10 cellular contexts compared by ENCODE assay signal in the genomic region with DNA sequence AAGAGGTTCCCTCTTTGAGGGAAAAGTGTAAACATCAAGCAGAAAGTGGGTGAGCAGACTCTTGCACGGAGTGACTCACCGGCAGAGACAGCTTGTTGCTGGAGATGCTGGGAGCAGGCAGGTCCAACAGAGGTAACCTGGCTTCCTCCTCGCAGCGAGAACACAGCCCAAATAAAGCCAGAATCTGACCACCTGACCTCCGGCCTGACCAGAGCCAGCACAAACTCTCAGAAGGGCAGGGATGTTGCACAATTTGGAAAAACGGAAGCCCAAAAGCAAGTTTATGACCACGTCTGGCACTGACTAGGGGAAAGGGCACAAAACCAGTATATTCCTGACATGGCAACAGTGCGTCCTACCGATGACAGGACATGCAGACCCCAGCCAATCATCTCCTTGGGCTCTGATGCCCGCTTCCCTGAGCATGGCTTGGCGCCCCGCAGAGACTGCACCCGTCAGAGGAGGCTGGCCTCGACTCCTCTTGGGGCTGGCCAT. TPM values are rescaled to one million over a fixed set of nuclear protein-coding genes. Genes with fewer than 3 reads are reported as not detected.
DNase-seq lines count a peak whose midpoint lies in the region; ATAC-seq, FAIRE-seq and TF ChIP-seq lines count a peak whose summit lies in the region.
"Had no signal": no experiment of that assay in that cellular context is flagged by ENCODE, and none has a peak within 500 bp of the region (broad histone marks: within the 10 kb centered on the region; RNA-seq: fewer than 3 reads in every experiment).

No MANE protein-coding gene starts in this region.

- H3K27me3 ChIP-seq in bronchial epithelial cell (ENCODE audit: control insufficient read depth, insufficient read depth, low read length) (no peaks in the 10 kb centered on the region), liver (ENCODE audit: control insufficient read depth in 4 of 4, insufficient read depth in 4 of 4, low read length in 3 of 4) (no peaks in the 10 kb centered on the region), uterus (no peaks in the 10 kb centered on the region)

- no peaks in the 10 kb centered on the region for H3K27me3 Mint-ChIP-seq in activated naive CD4-positive, alpha-beta T cell treated with anti-CD3 and anti-CD28 coated beads for 36 hours (ENCODE audit: low read depth)
- H3K27me3 Mint-ChIP-seq: activated naive CD4-positive, alpha-beta T cell treated with anti-CD3 and anti-CD28 coated beads, Interleukin-2, amount 10 ng/mL, durations not matched to agents 7 days and 5 days had no signal

- peak; percentile 41 for DNase-seq in NCI-H2029 (lab: John Stamatoyannopoulos, UW)
- no peak for DNase-seq in NCI-H2029 treated with DMSO at 0.1 percent for 48 hours (lab: John Stamatoyannopoulos, UW)
- DNase-seq in bronchial epithelial cell (ENCODE audit: low read depth): peak; percentile 18
- peak; percentile 51 to 72 for DNase-seq in uterus
- no peak for DNase-seq in activated naive CD4-positive, alpha-beta T cell treated with anti-CD3 and anti-CD28 coated beads for 36 hours
- no peak for DNase-seq in activated CD4-positive, CD25-positive, alpha-beta regulatory T cell treated with anti-CD3 and anti-CD28 coated beads, Interleukin-2, amount 50 U/mL, for 72 hours
- DNase-seq: 8988T; activated naive CD4-positive, alpha-beta T cell treated with anti-CD3 and anti-CD28 coated beads, Interleukin-2, amount 10 ng/mL, durations not matched to agents 7 days and 5 days had no signal

- WGBS in liver: 29% methylated on average over 14 of the region's 14 CpGs

- TF ChIP-seq RAD21 in liver (IDR thresholded peaks at IDR 0.05): peak; percentile 58 to 61

- peak overlapping the region; percentile 56 to 61 for H3K9ac ChIP-seq in liver (ENCODE audit: low read depth in 1 of 2, low read length in 2 of 2)

- peaks cover 11 to 71% (median 35%) of the 10 kb centered on the region in 4 donors for H3K4me1 ChIP-seq in liver (ENCODE audit: control insufficient read depth in 4 of 4, insufficient read depth in 4 of 4, low read length in 3 of 4)
- no peaks in the 10 kb centered on the region for H3K4me1 ChIP-seq in uterus

- H3K9me3 ChIP-seq in liver (ENCODE audit: control insufficient read depth in 4 of 4, low read length in 3 of 4) (no peaks in the 10 kb centered on the region), uterus (no peaks in the 10 kb centered on the region)

- H3K4me3 ChIP-seq in bronchial epithelial cell (ENCODE audit: low read depth, low read length) (no peak overlapping the region), liver (ENCODE audit: low read depth in 1 of 3, low read length in 3 of 3) (peak overlapping the region; percentile 16 to 71 (median 24)), uterus (no peak overlapping the region)

- H3K27ac ChIP-seq in liver (ENCODE audit: low read depth in 1 of 2, low read length in 2 of 2): peak overlapping the region; percentile 95 to 96
- H3K27ac ChIP-seq in uterus: peak overlapping the region; percentile 61 to 78

- intact Hi-C loops in uterus (cut with DNase I; ENCODE audit: low total_unique reads): no loop called here
- intact Hi-C loops in activated naive CD4-positive, alpha-beta T cell treated with anti-CD3 and anti-CD28 coated beads for 36 hours (cut with micrococcal nuclease): no loop called here

- H3K4me1 Mint-ChIP-seq in activated naive CD4-positive, alpha-beta T cell treated with anti-CD3 and anti-CD28 coated beads for 36 hours (ENCODE audit: low read depth): peaks cover 16% of the 10 kb centered on the region

- no peaks in the 10 kb centered on the region for H3K36me3 Mint-ChIP-seq in activated naive CD4-positive, alpha-beta T cell treated with anti-CD3 and anti-CD28 coated beads for 36 hours (ENCODE audit: low read depth)
- H3K36me3 Mint-ChIP-seq: activated naive CD4-positive, alpha-beta T cell treated with anti-CD3 and anti-CD28 coated beads, Interleukin-2, amount 10 ng/mL, durations not matched to agents 7 days and 5 days had no signal

- no peak for TF ChIP-seq POLR2A in uterus (IDR thresholded peaks at IDR 0.05)

- CTCF ChIA-PET in activated naive CD4-positive, alpha-beta T cell treated with anti-CD3 and anti-CD28 coated beads for 36 hours (lab: Charles Lee): no interaction called here

- no peaks in the 10 kb centered on the region for H3K9me3 Mint-ChIP-seq in activated naive CD4-positive, alpha-beta T cell treated with anti-CD3 and anti-CD28 coated beads for 36 hours
- H3K9me3 Mint-ChIP-seq: activated naive CD4-positive, alpha-beta T cell treated with anti-CD3 and anti-CD28 coated beads, Interleukin-2, amount 10 ng/mL, durations not matched to agents 7 days and 5 days had no signal

- H3K27ac Mint-ChIP-seq in activated naive CD4-positive, alpha-beta T cell treated with anti-CD3 and anti-CD28 coated beads for 36 hours: no peak overlapping the region
- H3K27ac Mint-ChIP-seq: activated naive CD4-positive, alpha-beta T cell treated with anti-CD3 and anti-CD28 coated beads, Interleukin-2, amount 10 ng/mL, durations not matched to agents 7 days and 5 days had no signal

- H3K4me3 Mint-ChIP-seq in activated naive CD4-positive, alpha-beta T cell treated with anti-CD3 and anti-CD28 coated beads for 36 hours: no peak overlapping the region
- H3K4me3 Mint-ChIP-seq: activated naive CD4-positive, alpha-beta T cell treated with anti-CD3 and anti-CD28 coated beads, Interleukin-2, amount 10 ng/mL, durations not matched to agents 7 days and 5 days had no signal

- no peak for FAIRE-seq in bronchial epithelial cell (lab: Jason Lieb, UNC)

- H3K36me3 ChIP-seq in bronchial epithelial cell (ENCODE audit: control insufficient read depth, insufficient read depth, low read length) (no peaks in the 10 kb centered on the region), liver (ENCODE audit: control insufficient read depth in 4 of 4, insufficient read depth in 3 of 4, low read depth in 1 of 4, low read length in 3 of 4) (no peaks in the 10 kb centered on the region), uterus (no peaks in the 10 kb centered on the region)

- TF ChIP-seq CTCF in bronchial epithelial cell (IDR thresholded peaks at IDR 0.05; ENCODE audit: insufficient read depth, low read length, severe bottlenecking) (no peak), liver (IDR thresholded peaks at IDR 0.05; ENCODE audit: low read depth, low read length, missing input control) (no peak), uterus (IDR thresholded peaks at IDR 0.05) (no peak)

- ATAC-seq in GM21723 (IDR thresholded peaks at IDR 0.05; ENCODE audit: unreplicated experiment): no peak

TF ChIP-seq in liver, 16 proteins besides CTCF, POLR2A, EP300 and RAD21 (continues in another document):
- TF ChIP-seq SP1 (IDR thresholded peaks at IDR 0.05) (peak; percentile 96), HNF4G (IDR thresholded peaks at IDR 0.05) (no peak), MAX (IDR thresholded peaks at IDR 0.05) (peak; percentile 91), REST (IDR thresholded peaks at IDR 0.05) (peak; percentile 86), RXRA (IDR thresholded peaks at IDR 0.05) (peak; percentile 98 to 99), EGR1 (IDR thresholded peaks at IDR 0.05; ENCODE audit: low read depth in 2 of 2) (peak in 1 of 2 donors; percentile 73), FOXA1 (IDR thresholded peaks at IDR 0.05) (peak; percentile 76), GABPA (IDR thresholded peaks at IDR 0.05 in 1 of 2, conservative IDR thresholded peaks at IDR 0.05 in 1 of 2) (peak in 1 of 2 donors; percentile 73), FOXA2 (IDR thresholded peaks at IDR 0.05) (peak; percentile 43), NR2F2 (IDR thresholded peaks at IDR 0.05) (no peak), ATF3 (IDR thresholded peaks at IDR 0.05) (no peak), YY1 (IDR thresholded peaks at IDR 0.05) (peak; percentile 72)

RNA-seq across cellular contexts. Expression of gene SMCO4, which starts 5.4 kb away (rescaled TPM):
- 2.4 and 18.1 TPM in 2 replicates for total RNA-seq in bronchial epithelial cell
- total RNA-seq in liver: 10 to 100 TPM; 21.2 to 36.4 TPM
- 10 to 100 TPM; 59.4 to 98.8 TPM for polyA plus RNA-seq in liver
- 10 to 100 TPM in 3 of 4 donors, 1 to 10 TPM in 1; 7.2 to 30.0 (median 17.7) TPM for total RNA-seq in uterus
- 10 to 100 TPM; 23.7 to 26.8 TPM for total RNA-seq in activated naive CD4-positive, alpha-beta T cell treated with anti-CD3 and anti-CD28 coated beads for 36 hours

Comparison
In these comparisons a context has a peak if more than half of its experiments do, and no peak if none do; other contexts are left out.
1. DNase-seq: peak in NCI-H2029 (single experiment), bronchial epithelial cell (single experiment) and uterus (2 of 2); none in NCI-H2029 treated with DMSO at 0.1 percent for 48 hours (single experiment), activated naive CD4-positive, alpha-beta T cell treated with anti-CD3 and anti-CD28 coated beads for 36 hours (single experiment) and activated CD4-positive, CD25-positive, alpha-beta regulatory T cell treated with anti-CD3 and anti-CD28 coated beads, Interleukin-2, amount 50 U/mL, for 72 hours (single experiment).
2. H3K4me3 ChIP-seq: peak in liver (3 of 3); none in bronchial epithelial cell (single experiment) and uterus (0 of 2).